9 cellular contexts compared by ENCODE assay signal in the genomic region with DNA sequence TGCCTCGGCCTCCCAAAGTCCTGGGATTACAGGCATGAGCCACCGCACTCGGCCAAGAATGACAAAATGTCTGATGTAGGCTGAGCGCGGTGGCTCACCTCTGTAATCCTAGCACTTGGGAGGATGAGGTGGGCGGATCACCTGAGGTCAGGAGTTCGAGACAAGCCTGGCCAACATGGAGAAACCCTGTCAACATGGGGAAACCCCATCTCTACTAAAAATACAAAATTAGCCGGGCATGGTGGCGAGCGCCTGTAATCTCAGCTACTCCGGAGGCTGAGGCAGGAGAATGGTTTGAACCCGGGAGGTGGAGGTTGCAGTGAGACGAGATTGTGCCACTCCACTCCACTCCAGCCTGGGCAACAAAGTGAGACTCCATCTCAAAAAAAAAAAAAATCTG. TPM values are rescaled to one million over a fixed set of nuclear protein-coding genes. Genes with fewer than 3 reads are reported as not detected.
DNase-seq lines count a peak whose midpoint lies in the region; ATAC-seq and TF ChIP-seq lines count a peak whose summit lies in the region.
"Not testable (repeated sequence)": the region's sequence is repeated elsewhere in the genome, so short reads cannot be mapped to it uniquely, and the experiment has no call there.
"Had no signal": no experiment of that assay in that cellular context is flagged by ENCODE, and none has a peak within 500 bp of the region (broad histone marks: within the 10 kb centered on the region; RNA-seq: fewer than 3 reads in every experiment).

No MANE protein-coding gene starts in this region.

- H3K4me1 ChIP-seq in BLaER1 (peaks cover 35% of the 10 kb centered on the region), left ventricle myocardium inferior (peaks cover 24% of the 10 kb centered on the region)

- ATAC-seq in activated T-helper 17 cell treated with anti-CD3 and anti-CD28 coated beads, Interleukin-2, amount 50 U/mL, for 72 hours (replicated peaks); stimulated activated effector memory CD8-positive, alpha-beta T cell treated with anti-CD3 and anti-CD28 coated beads, Interleukin-12 subunit alpha, Interleukin-12 subunit beta, amount 100 ng/mL, for 72 hours: not testable (repeated sequence)

- intact Hi-C loops in left ventricle myocardium inferior (cut with micrococcal nuclease): not testable (repeated sequence)

- not testable (repeated sequence) for H3K9me3 Mint-ChIP-seq in activated T-helper 17 cell treated with anti-CD3 and anti-CD28 coated beads, Interleukin-2, amount 50 U/mL, for 72 hours; stimulated activated effector memory CD8-positive, alpha-beta T cell treated with anti-CD3 and anti-CD28 coated beads, Interleukin-12 subunit alpha, Interleukin-12 subunit beta, amount 100 ng/mL, for 72 hours

- not testable (repeated sequence) for H3K4me1 Mint-ChIP-seq in activated T-helper 17 cell treated with anti-CD3 and anti-CD28 coated beads, Interleukin-2, amount 50 U/mL, for 72 hours
- H3K4me1 Mint-ChIP-seq in stimulated activated effector memory CD8-positive, alpha-beta T cell treated with anti-CD3 and anti-CD28 coated beads, Interleukin-12 subunit alpha, Interleukin-12 subunit beta, amount 100 ng/mL, for 72 hours: peaks cover 26% of the 10 kb centered on the region

- H3K27ac ChIP-seq in BLaER1: not testable (repeated sequence)
- peak overlapping the region; percentile 95 for H3K27ac ChIP-seq in left ventricle myocardium inferior (replicated peaks)

- H3K27me3 Mint-ChIP-seq in activated T-helper 17 cell treated with anti-CD3 and anti-CD28 coated beads, Interleukin-2, amount 50 U/mL, for 72 hours: not testable (repeated sequence)

- TF ChIP-seq CTCF in GM12875 (IDR thresholded peaks at IDR 0.05; ENCODE audit: borderline replicate concordance, insufficient read depth, low read depth, low read length); NB4 (IDR thresholded peaks at IDR 0.05; ENCODE audit: low read depth, low read length); left ventricle myocardium inferior (IDR thresholded peaks at IDR 0.05; ENCODE audit: borderline replicate concordance): not testable (repeated sequence)

- not testable (repeated sequence) for TF ChIP-seq POLR2A in NB4 (IDR thresholded peaks at IDR 0.05; ENCODE audit: extremely low read depth, insufficient read length)

- not testable (repeated sequence) for H4K20me1 ChIP-seq in BLaER1

- H3K4me3 Mint-ChIP-seq in activated T-helper 17 cell treated with anti-CD3 and anti-CD28 coated beads, Interleukin-2, amount 50 U/mL, for 72 hours: peak overlapping the region; percentile 59
- peak overlapping the region; percentile 60 for H3K4me3 Mint-ChIP-seq in stimulated activated effector memory CD8-positive, alpha-beta T cell treated with anti-CD3 and anti-CD28 coated beads, Interleukin-12 subunit alpha, Interleukin-12 subunit beta, amount 100 ng/mL, for 72 hours

- H3K9me3 ChIP-seq in BLaER1; left ventricle myocardium inferior (replicated peaks): not testable (repeated sequence)

- DNase-seq in NB4 (ENCODE audit: low read depth); left ventricle myocardium inferior; stimulated activated effector memory CD8-positive, alpha-beta T cell treated with anti-CD3 and anti-CD28 coated beads, Interleukin-12 subunit alpha, Interleukin-12 subunit beta, amount 100 ng/mL, for 72 hours (ENCODE audit: low spot score in 2 of 2): not testable (repeated sequence)
- DNase-seq in mesenteric fat pad (ENCODE audit: low spot score): peak; percentile 41

- not testable (repeated sequence) for H3K27me3 ChIP-seq in BLaER1; left ventricle myocardium inferior (ENCODE audit: low read depth)

- not testable (repeated sequence) for H3K9ac ChIP-seq in BLaER1

- peak overlapping the region; percentile 46 for H3K4me2 ChIP-seq in BLaER1

- H3K27ac Mint-ChIP-seq in activated T-helper 17 cell treated with anti-CD3 and anti-CD28 coated beads, Interleukin-2, amount 50 U/mL, for 72 hours; stimulated activated effector memory CD8-positive, alpha-beta T cell treated with anti-CD3 and anti-CD28 coated beads, Interleukin-12 subunit alpha, Interleukin-12 subunit beta, amount 100 ng/mL, for 72 hours: not testable (repeated sequence)

- H3K4me3 ChIP-seq in BLaER1 (peak overlapping the region; percentile 49), GM12875 (ENCODE audit: low read depth, low read length) (peak overlapping the region; percentile 2), NB4 (ENCODE audit: low read depth, low read length) (peak overlapping the region; percentile 9)
- not testable (repeated sequence) for H3K4me3 ChIP-seq in left ventricle myocardium inferior

- not testable (repeated sequence) for H3K36me3 ChIP-seq in BLaER1, left ventricle myocardium inferior

- H3K36me3 Mint-ChIP-seq in activated T-helper 17 cell treated with anti-CD3 and anti-CD28 coated beads, Interleukin-2, amount 50 U/mL, for 72 hours (ENCODE audit: low read depth); stimulated activated effector memory CD8-positive, alpha-beta T cell treated with anti-CD3 and anti-CD28 coated beads, Interleukin-12 subunit alpha, Interleukin-12 subunit beta, amount 100 ng/mL, for 72 hours: not testable (repeated sequence)

RNA-seq across cellular contexts. Expression of gene RNF135, which starts 2.9 kb away (rescaled TPM):
- 1 to 10 TPM; 4.0 to 4.4 TPM for total RNA-seq in activated T-helper 17 cell treated with anti-CD3 and anti-CD28 coated beads, Interleukin-2, amount 50 U/mL, for 72 hours
- total RNA-seq in left ventricle myocardium inferior (4.6 TPM), mesenteric fat pad (32.8 TPM)
- total RNA-seq: HepG2 had no signal

RNA-seq across cellular contexts. Expression of gene ADAP2, which starts 46.2 kb away (rescaled TPM):
- 1 to 10 TPM in 1 of 2 donors, not detected in 1; 2.1 TPM for total RNA-seq in activated T-helper 17 cell treated with anti-CD3 and anti-CD28 coated beads, Interleukin-2, amount 50 U/mL, for 72 hours
- total RNA-seq in left ventricle myocardium inferior (7.0 TPM), mesenteric fat pad (43.2 TPM)
- total RNA-seq: SJCRH30 had no signal
